Comparison of ENCODE assay signal across 15 cellular contexts in the genomic region with DNA sequence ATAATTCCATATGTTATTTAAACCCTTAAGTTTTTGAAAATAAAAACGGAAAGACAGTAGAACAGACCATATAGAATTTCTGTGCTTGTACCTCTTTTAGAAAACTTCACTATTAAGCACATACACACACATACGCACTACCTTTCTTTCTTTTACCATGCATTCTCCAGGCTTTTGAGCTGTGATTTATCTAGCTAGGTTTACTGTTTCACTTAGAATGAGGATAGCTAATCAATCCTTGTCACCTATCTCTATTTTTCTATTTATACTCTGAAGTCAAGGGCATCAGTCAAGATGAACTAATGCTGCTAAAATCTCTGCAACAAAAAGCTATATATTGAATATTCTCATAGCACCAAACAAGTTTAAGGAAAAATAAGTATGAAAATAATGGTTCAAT. TPM values are rescaled to one million over a fixed set of nuclear protein-coding genes. Genes with fewer than 3 reads are reported as not detected.
DNase-seq lines count a peak whose midpoint lies in the region; ATAC-seq and TF ChIP-seq lines count a peak whose summit lies in the region.
"Had no signal": no experiment of that assay in that cellular context is flagged by ENCODE, and none has a peak within 500 bp of the region (broad histone marks: within the 10 kb centered on the region; RNA-seq: fewer than 3 reads in every experiment).

No MANE protein-coding gene starts in this region.

- H3K27me3 Mint-ChIP-seq in type B pancreatic cell, result peaks cover 2% of the 10 kb centered on the region

- H3K27me3 ChIP-seq in heart left ventricle (no peaks in the 10 kb centered on the region), hepatocyte (no peaks in the 10 kb centered on the region), smooth muscle cell (ENCODE audit: low read depth) (no peaks in the 10 kb centered on the region)
- H3K27me3 ChIP-seq: BLaER1 had no signal

- H3K36me3 ChIP-seq in heart left ventricle (no peaks in the 10 kb centered on the region), hepatocyte (replicated peaks; ENCODE audit: insufficient read depth, low read depth) (no peaks in the 10 kb centered on the region), smooth muscle cell (ENCODE audit: low read depth) (no peaks in the 10 kb centered on the region)

- no peak overlapping the region for H3K9ac ChIP-seq in smooth muscle cell (ENCODE audit: low read depth)
- H3K9ac ChIP-seq: BLaER1 had no signal

- no peak overlapping the region for H3K4me3 Mint-ChIP-seq in type B pancreatic cell
- H3K4me3 Mint-ChIP-seq: CD4-positive, alpha-beta memory T cell had no signal

- TF ChIP-seq CTCF in heart left ventricle (IDR thresholded peaks at IDR 0.05) (no peak), hepatocyte (IDR thresholded peaks at IDR 0.05; ENCODE audit: poor library complexity) (no peak), smooth muscle cell (IDR thresholded peaks at IDR 0.05; ENCODE audit: borderline replicate concordance, insufficient read depth, poor library complexity, severe bottlenecking) (no peak), type B pancreatic cell (conservative IDR thresholded peaks at IDR 0.05) (no peak)

- no peak overlapping the region for H3K27ac Mint-ChIP-seq in type B pancreatic cell
- H3K27ac Mint-ChIP-seq: CD4-positive, alpha-beta memory T cell had no signal

- no peaks in the 10 kb centered on the region for H3K9me2 ChIP-seq in hepatocyte (replicated peaks; ENCODE audit: insufficient read depth)

- no peak for TF ChIP-seq POLR2A in heart left ventricle (IDR thresholded peaks at IDR 0.05)

- DNase-seq in heart left ventricle (no peak), Right ventricle myocardium inferior (ENCODE audit: missing footprints) (no peak), NCI-H69 (lab: John Stamatoyannopoulos, UW) (peak; percentile 75), hepatocyte (ENCODE audit: low spot score) (no peak), smooth muscle cell (lab: John Stamatoyannopoulos, UW; ENCODE audit: unreplicated experiment) (no peak), type B pancreatic cell (ENCODE audit: extremely low spot score, unreplicated experiment) (no peak), activated gamma-delta T cell (lab: John Stamatoyannopoulos, UW) (no peak)
- DNase-seq: CD4-positive, alpha-beta memory T cell; DMS153; GDM1; KG1; NCI-H1694; OCI-M1; SIG-M5 had no signal

- H3K4me2 ChIP-seq in hepatocyte (no peak overlapping the region), smooth muscle cell (no peak overlapping the region)
- H3K4me2 ChIP-seq: BLaER1 had no signal

- H3K9me3 ChIP-seq in heart left ventricle, result peaks cover 0 to 5% (median 0%) of the 10 kb centered on the region in 12 donors
- no peaks in the 10 kb centered on the region for H3K9me3 ChIP-seq in hepatocyte (ENCODE audit: low read depth)
- H3K9me3 ChIP-seq in smooth muscle cell (replicated peaks; ENCODE audit: low read depth), result no peaks in the 10 kb centered on the region

- peak overlapping the region in 9 of 12 donors; percentile 53 to 86 (median 79) for H3K27ac ChIP-seq in heart left ventricle
- H3K27ac ChIP-seq in hepatocyte, result peak overlapping the region; percentile 9
- peak overlapping the region; percentile 75 for H3K27ac ChIP-seq in smooth muscle cell (ENCODE audit: low read depth)
- H3K27ac ChIP-seq: BLaER1 had no signal

- H3K4me3 ChIP-seq in heart left ventricle (peak overlapping the region in 8 of 12 donors; percentile 1 to 44 (median 40)), hepatocyte (no peak overlapping the region), smooth muscle cell (no peak overlapping the region)
- H3K4me3 ChIP-seq: BLaER1 had no signal

- no peak for ATAC-seq in heart left ventricle
- ATAC-seq in Right ventricle myocardium inferior, result no peak

- peaks cover 41% of the 10 kb centered on the region for H3K4me1 Mint-ChIP-seq in type B pancreatic cell (ENCODE audit: unreplicated experiment)
- H3K4me1 Mint-ChIP-seq: CD4-positive, alpha-beta memory T cell had no signal

- peaks cover 3% of the 10 kb centered on the region for H3K9me3 Mint-ChIP-seq in type B pancreatic cell

- H2AFZ ChIP-seq in hepatocyte (no peak overlapping the region), smooth muscle cell (ENCODE audit: low read depth) (no peak overlapping the region)

- 45 to 58% (median 51%) methylated on average over 2 of the region's 2 CpGs for WGBS in heart left ventricle, 4 donors
- WGBS in hepatocyte (ENCODE audit: low lambda C conversion rate, missing lambda C conversion rate), result 61% methylated on average over 2 of the region's 2 CpGs
- 81% methylated on average over 2 of the region's 2 CpGs for WGBS in smooth muscle cell (ENCODE audit: low lambda C conversion rate)

- peaks cover 0 to 59% (median 28%) of the 10 kb centered on the region in 12 donors for H3K4me1 ChIP-seq in heart left ventricle
- peaks cover 17% of the 10 kb centered on the region for H3K4me1 ChIP-seq in hepatocyte (ENCODE audit: insufficient read depth)
- H3K4me1 ChIP-seq in smooth muscle cell (ENCODE audit: low read depth), result peaks cover 5% of the 10 kb centered on the region

- peaks cover 6% of the 10 kb centered on the region for H4K20me1 ChIP-seq in hepatocyte (ENCODE audit: insufficient read depth, poor library complexity, severe bottlenecking)
- H4K20me1 ChIP-seq in smooth muscle cell (ENCODE audit: low read depth), result peaks cover 75% of the 10 kb centered on the region

- no peaks in the 10 kb centered on the region for H3F3A ChIP-seq in smooth muscle cell (ENCODE audit: low read depth)

- H3K79me2 ChIP-seq in hepatocyte (peaks cover 89% of the 10 kb centered on the region), smooth muscle cell (ENCODE audit: low read depth) (peaks cover 86% of the 10 kb centered on the region)

- peaks cover 12% of the 10 kb centered on the region for H3K36me3 Mint-ChIP-seq in type B pancreatic cell
- H3K36me3 Mint-ChIP-seq: CD4-positive, alpha-beta memory T cell had no signal

- intact Hi-C loops in heart left ventricle (cut with DNase I) (loop anchor here in 4 of 10 donors (2.0 to 5.0 kb wide), 2 partner anchors 40 to 42 kb away; a partner anchor contains a TSS), Right ventricle myocardium inferior (cut with DNase I) (loop anchor here (2.0 kb wide), 1 partner anchor 42 kb away; a partner anchor contains a TSS)

RNA-seq across cellular contexts. Expression of a gene that starts 43.2 kb away (rescaled TPM):
- total RNA-seq in heart left ventricle (100 to 1,000 TPM in 1 of 9 donors, 10 to 100 TPM in 8; 61.7 to 106 (median 66.3) TPM), Right ventricle myocardium inferior (57.3 TPM), hepatocyte (67.2 and 67.7 TPM in 2 replicates), smooth muscle cell (44.5 and 65.1 TPM in 2 replicates), type B pancreatic cell (ENCODE audit: low replicate concordance) (29.9 and 36.6 TPM in 2 replicates)
- polyA plus RNA-seq in heart left ventricle (10 to 100 TPM; 31.5 to 43.2 TPM), hepatocyte (38.8 and 45.3 TPM in 2 replicates), smooth muscle cell (45.4 and 59.9 TPM in 2 replicates)

Comparison
In these comparisons a context has a peak if more than half of its experiments do, and no peak if none do; other contexts are left out.
1. H3K27ac ChIP-seq: peak in every context shown above with its lines; median percentile 79 in heart left ventricle; 75 in smooth muscle cell; 9 in hepatocyte.
2. H3K4me3 ChIP-seq: peak in heart left ventricle (8 of 12); none in hepatocyte (single experiment) and smooth muscle cell (single experiment).